Comparison of ENCODE assay signal across 27 cellular contexts in the genomic region with DNA sequence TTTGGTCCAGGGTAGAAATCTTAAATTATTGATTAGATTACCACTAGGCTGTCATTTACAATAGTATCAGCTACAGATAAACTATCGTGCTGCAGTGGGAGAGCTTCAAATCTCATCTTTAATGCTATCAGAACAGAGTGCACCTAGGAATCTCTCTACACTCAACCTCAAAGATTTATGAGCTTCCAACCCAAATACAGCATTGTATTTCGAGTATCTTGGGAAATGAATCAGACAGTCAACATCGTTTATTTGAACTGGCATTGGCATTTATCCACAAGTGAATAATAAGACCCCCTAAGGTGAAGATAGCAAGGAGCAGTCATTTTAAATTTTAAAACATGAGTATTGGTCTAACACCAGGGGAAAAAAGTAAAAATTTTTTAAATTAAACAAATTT.
A peak's percentile ranks its signal among the peaks of the same experiment; 100 is the strongest.
DNase-seq lines count a peak whose midpoint lies in the region; ATAC-seq and TF ChIP-seq lines count a peak whose summit lies in the region.
"Had no signal": no experiment of that assay in that cellular context is flagged by ENCODE, and none has a peak within 500 bp of the region (broad histone marks: within the 10 kb centered on the region; RNA-seq: fewer than 3 reads in every experiment).

No MANE protein-coding gene starts in this region.

- H3K4me3 Mint-ChIP-seq in activated T-cell treated with anti-CD3 and anti-CD28 coated beads, Interleukin-2, amount 50 U/mL, for 72 hours: no peak overlapping the region
- no peak overlapping the region for H3K4me3 Mint-ChIP-seq in GM23338
- H3K4me3 Mint-ChIP-seq: activated CD4-positive, alpha-beta T cell treated with anti-CD3 and anti-CD28 coated beads for 36 hours; T-cell had no signal

- DNase-seq in COR-L47 (lab: John Stamatoyannopoulos, UW) (peak; percentile 38), M059J (ENCODE audit: low read depth) (peak; percentile 51), NCI-H226 (peak; percentile 9), SHP77 treated with DMSO at 0.1 percent for 48 hours (lab: John Stamatoyannopoulos, UW) (peak; percentile 79), GDM1 (lab: John Stamatoyannopoulos, UW) (no peak), HCEC 1CT (no peak), GM23338 (ENCODE audit: low spot score) (no peak)
- DNase-seq in activated T-cell treated with anti-CD3 and anti-CD28 coated beads, Interleukin-2, amount 50 U/mL, for 72 hours: no peak
- DNase-seq: activated CD4-positive, alpha-beta T cell treated with anti-CD3 and anti-CD28 coated beads for 36 hours; activated naive CD4-positive, alpha-beta T cell; activated T-cell treated with anti-CD3 and anti-CD28 coated beads, Interleukin-2, amount 50 U/mL, for 1 hour; C1 segment of cervical spinal cord; Calu3; colonic mucosa; effector memory CD4-positive, alpha-beta T cell; foreskin keratinocyte; GOT3; Karpas-422; left cardiac atrium; mammary epithelial cell; Peyer's patch; stomach; T-cell had no signal

- no peak overlapping the region for H3K27ac ChIP-seq in GM23338 (ENCODE audit: low read depth)
- H3K27ac ChIP-seq: breast epithelium, colonic mucosa, foreskin keratinocyte, Peyer's patch, SJSA1, stomach, tibial nerve had no signal

- no peaks in the 10 kb centered on the region for H3K27me3 Mint-ChIP-seq in activated T-cell treated with anti-CD3 and anti-CD28 coated beads, Interleukin-2, amount 50 U/mL, for 72 hours (ENCODE audit: low read depth)
- peaks cover 2% of the 10 kb centered on the region for H3K27me3 Mint-ChIP-seq in GM23338 (ENCODE audit: insufficient read depth, low read depth, poor library complexity)
- H3K27me3 Mint-ChIP-seq: activated CD4-positive, alpha-beta T cell treated with anti-CD3 and anti-CD28 coated beads for 36 hours; T-cell had no signal

- H3K9me3 Mint-ChIP-seq in activated T-cell treated with anti-CD3 and anti-CD28 coated beads, Interleukin-2, amount 50 U/mL, for 72 hours: peaks cover 0 to 2% of the 10 kb centered on the region in 2 donors
- no peaks in the 10 kb centered on the region for H3K9me3 Mint-ChIP-seq in GM23338

- no peaks in the 10 kb centered on the region for H3K9me2 ChIP-seq in GM23338 (ENCODE audit: insufficient read depth)

- H3K4me3 ChIP-seq in GM23338: no peak overlapping the region
- H3K4me3 ChIP-seq: breast epithelium, colonic mucosa, Peyer's patch, SJSA1, stomach, tibial nerve had no signal

- no peaks in the 10 kb centered on the region for H3K27me3 ChIP-seq in GM23338 (ENCODE audit: insufficient read depth)
- H3K27me3 ChIP-seq: breast epithelium, colonic mucosa, foreskin keratinocyte, Peyer's patch, SJSA1, stomach, tibial nerve had no signal

- no peak for ATAC-seq in activated T-cell treated with anti-CD3 and anti-CD28 coated beads, Interleukin-2, amount 50 U/mL, for 72 hours (replicated peaks in 1 of 2)
- no peak for ATAC-seq in GM23338
- ATAC-seq: activated CD4-positive, alpha-beta T cell treated with anti-CD3 and anti-CD28 coated beads for 36 hours; esophagus mucosa; foreskin keratinocyte; left cardiac atrium; T-cell had no signal

- no peak overlapping the region for H2AFZ ChIP-seq in GM23338

- H3K4me1 Mint-ChIP-seq in activated T-cell treated with anti-CD3 and anti-CD28 coated beads, Interleukin-2, amount 50 U/mL, for 72 hours (ENCODE audit: low read depth): no peaks in the 10 kb centered on the region
- H3K4me1 Mint-ChIP-seq in GM23338: no peaks in the 10 kb centered on the region
- H3K4me1 Mint-ChIP-seq: activated CD4-positive, alpha-beta T cell treated with anti-CD3 and anti-CD28 coated beads for 36 hours; T-cell had no signal

- no peaks in the 10 kb centered on the region for H3K36me3 ChIP-seq in GM23338 (ENCODE audit: insufficient read depth)
- H3K36me3 ChIP-seq: breast epithelium, colonic mucosa, Peyer's patch, SJSA1, stomach, tibial nerve had no signal

- H3K79me2 ChIP-seq in GM23338 (replicated peaks; ENCODE audit: insufficient read depth): no peaks in the 10 kb centered on the region

- no peak for TF ChIP-seq CTCF in GM23338 (conservative IDR thresholded peaks at IDR 0.05; ENCODE audit: low read depth in 2 of 2)

- no peaks in the 10 kb centered on the region for H3F3A ChIP-seq in GM23338 (replicated peaks; ENCODE audit: low read depth)

- no peaks in the 10 kb centered on the region for H3K4me1 ChIP-seq in GM23338 (ENCODE audit: insufficient read depth)
- H3K4me1 ChIP-seq: breast epithelium, colonic mucosa, foreskin keratinocyte, Peyer's patch, SJSA1, stomach, tibial nerve had no signal

- H4K20me1 ChIP-seq in GM23338 (replicated peaks; ENCODE audit: insufficient read depth): no peaks in the 10 kb centered on the region

- no peak overlapping the region for H3K27ac Mint-ChIP-seq in activated T-cell treated with anti-CD3 and anti-CD28 coated beads, Interleukin-2, amount 50 U/mL, for 72 hours
- no peak overlapping the region for H3K27ac Mint-ChIP-seq in GM23338
- H3K27ac Mint-ChIP-seq: activated CD4-positive, alpha-beta T cell treated with anti-CD3 and anti-CD28 coated beads for 36 hours; T-cell had no signal

- H3K4me2 ChIP-seq in GM23338: no peak overlapping the region

- no peaks in the 10 kb centered on the region for H3K36me3 Mint-ChIP-seq in activated T-cell treated with anti-CD3 and anti-CD28 coated beads, Interleukin-2, amount 50 U/mL, for 72 hours (ENCODE audit: insufficient read depth in 2 of 2)
- no peaks in the 10 kb centered on the region for H3K36me3 Mint-ChIP-seq in GM23338 (ENCODE audit: low read depth)
- H3K36me3 Mint-ChIP-seq: T-cell had no signal

TF ChIP-seq in GM23338, 12 proteins besides CTCF, POLR2A, EP300 and RAD21 (continues in another document):
- no peak for TF ChIP-seq EZH2phosphoT487 (IDR thresholded peaks at IDR 0.05; ENCODE audit: unreplicated experiment)
- no peak for TF ChIP-seq ZNF114 (CRISPR knock-in tag; IDR thresholded peaks at IDR 0.05)
- TF ChIP-seq, protein P1, sequence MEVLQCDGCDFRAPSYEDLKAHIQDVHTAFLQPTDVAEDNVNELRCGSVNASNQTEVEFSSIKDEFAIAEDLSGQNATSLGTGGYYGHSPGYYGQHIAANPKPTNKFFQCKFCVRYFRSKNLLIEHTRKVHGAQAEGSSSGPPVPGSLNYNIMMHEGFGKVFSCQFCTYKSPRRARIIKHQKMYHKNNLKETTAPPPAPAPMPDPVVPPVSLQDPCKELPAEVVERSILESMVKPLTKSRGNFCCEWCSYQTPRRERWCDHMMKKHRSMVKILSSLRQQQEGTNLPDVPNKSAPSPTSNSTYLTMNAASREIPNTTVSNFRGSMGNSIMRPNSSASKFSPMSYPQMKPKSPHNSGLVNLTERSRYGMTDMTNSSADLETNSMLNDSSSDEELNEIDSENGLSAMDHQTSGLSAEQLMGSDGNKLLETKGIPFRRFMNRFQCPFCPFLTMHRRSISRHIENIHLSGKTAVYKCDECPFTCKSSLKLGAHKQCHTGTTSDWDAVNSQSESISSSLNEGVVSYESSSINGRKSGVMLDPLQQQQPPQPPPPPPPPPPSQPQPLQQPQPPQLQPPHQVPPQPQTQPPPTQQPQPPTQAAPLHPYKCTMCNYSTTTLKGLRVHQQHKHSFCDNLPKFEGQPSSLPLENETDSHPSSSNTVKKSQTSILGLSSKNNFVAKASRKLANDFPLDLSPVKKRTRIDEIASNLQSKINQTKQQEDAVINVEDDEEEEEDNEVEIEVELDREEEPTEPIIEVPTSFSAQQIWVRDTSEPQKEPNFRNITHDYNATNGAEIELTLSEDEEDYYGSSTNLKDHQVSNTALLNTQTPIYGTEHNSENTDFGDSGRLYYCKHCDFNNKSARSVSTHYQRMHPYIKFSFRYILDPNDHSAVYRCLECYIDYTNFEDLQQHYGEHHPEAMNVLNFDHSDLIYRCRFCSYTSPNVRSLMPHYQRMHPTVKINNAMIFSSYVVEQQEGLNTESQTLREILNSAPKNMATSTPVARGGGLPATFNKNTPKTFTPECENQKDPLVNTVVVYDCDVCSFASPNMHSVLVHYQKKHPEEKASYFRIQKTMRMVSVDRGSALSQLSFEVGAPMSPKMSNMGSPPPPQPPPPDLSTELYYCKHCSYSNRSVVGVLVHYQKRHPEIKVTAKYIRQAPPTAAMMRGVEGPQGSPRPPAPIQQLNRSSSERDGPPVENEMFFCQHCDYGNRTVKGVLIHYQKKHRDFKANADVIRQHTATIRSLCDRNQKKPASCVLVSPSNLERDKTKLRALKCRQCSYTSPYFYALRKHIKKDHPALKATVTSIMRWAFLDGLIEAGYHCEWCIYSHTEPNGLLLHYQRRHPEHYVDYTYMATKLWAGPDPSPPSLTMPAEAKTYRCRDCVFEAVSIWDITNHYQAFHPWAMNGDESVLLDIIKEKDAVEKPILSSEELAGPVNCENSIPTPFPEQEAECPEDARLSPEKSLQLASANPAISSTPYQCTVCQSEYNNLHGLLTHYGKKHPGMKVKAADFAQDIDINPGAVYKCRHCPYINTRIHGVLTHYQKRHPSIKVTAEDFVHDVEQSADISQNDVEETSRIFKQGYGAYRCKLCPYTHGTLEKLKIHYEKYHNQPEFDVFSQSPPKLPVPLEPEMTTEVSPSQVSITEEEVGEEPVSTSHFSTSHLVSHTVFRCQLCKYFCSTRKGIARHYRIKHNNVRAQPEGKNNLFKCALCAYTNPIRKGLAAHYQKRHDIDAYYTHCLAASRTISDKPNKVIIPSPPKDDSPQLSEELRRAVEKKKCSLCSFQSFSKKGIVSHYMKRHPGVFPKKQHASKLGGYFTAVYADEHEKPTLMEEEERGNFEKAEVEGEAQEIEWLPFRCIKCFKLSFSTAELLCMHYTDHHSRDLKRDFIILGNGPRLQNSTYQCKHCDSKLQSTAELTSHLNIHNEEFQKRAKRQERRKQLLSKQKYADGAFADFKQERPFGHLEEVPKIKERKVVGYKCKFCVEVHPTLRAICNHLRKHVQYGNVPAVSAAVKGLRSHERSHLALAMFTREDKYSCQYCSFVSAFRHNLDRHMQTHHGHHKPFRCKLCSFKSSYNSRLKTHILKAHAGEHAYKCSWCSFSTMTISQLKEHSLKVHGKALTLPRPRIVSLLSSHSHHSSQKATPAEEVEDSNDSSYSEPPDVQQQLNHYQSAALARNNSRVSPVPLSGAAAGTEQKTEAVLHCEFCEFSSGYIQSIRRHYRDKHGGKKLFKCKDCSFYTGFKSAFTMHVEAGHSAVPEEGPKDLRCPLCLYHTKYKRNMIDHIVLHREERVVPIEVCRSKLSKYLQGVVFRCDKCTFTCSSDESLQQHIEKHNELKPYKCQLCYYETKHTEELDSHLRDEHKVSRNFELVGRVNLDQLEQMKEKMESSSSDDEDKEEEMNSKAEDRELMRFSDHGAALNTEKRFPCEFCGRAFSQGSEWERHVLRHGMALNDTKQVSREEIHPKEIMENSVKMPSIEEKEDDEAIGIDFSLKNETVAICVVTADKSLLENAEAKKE (CRISPR knock-in tag; IDR thresholded peaks at IDR 0.05): no peak
- no peak for TF ChIP-seq JUNB (IDR thresholded peaks at IDR 0.05; ENCODE audit: unreplicated experiment)
- no peak for TF ChIP-seq NANOG (IDR thresholded peaks at IDR 0.05; ENCODE audit: borderline replicate concordance)

Comparison
In these comparisons a context has a peak if more than half of its experiments do, and no peak if none do; other contexts are left out.
1. DNase-seq: peak in COR-L47 (single experiment), M059J (single experiment), NCI-H226 (single experiment) and SHP77 treated with DMSO at 0.1 percent for 48 hours (single experiment); none in GDM1 (single experiment), HCEC 1CT (single experiment), activated T-cell treated with anti-CD3 and anti-CD28 coated beads, Interleukin-2, amount 50 U/mL, for 72 hours (0 of 2) and GM23338 (single experiment).